19 cellular contexts compared by ENCODE assay signal in genomic region chr3:147359177-147360062, GRCh38. TPM values are rescaled to one million over a fixed set of nuclear protein-coding genes. Genes with fewer than 3 reads are reported as not detected.
"Had no signal": no experiment of that assay in that cellular context is flagged by ENCODE, and none has a peak within 500 bp of the region (broad histone marks: within the 10 kb centered on the region; RNA-seq: fewer than 3 reads in every experiment).

No MANE protein-coding gene starts in this region.

- H3K9me3 Mint-ChIP-seq: T-helper 1 cell treated with Interleukin-12 subunit alpha and Interleukin-12 subunit beta and Interleukin-4 antibody, amounts not matched to agents 30 μg/mL and 1 μg/mL, for 36 hours had no signal

- H3K9me3 ChIP-seq: breast epithelium, gastrocnemius medialis, mucosa of descending colon, pancreas, vagina had no signal

- H3K4me3 ChIP-seq: breast epithelium, gastrocnemius medialis, lung, mucosa of descending colon, pancreas, skin epidermis, tibial artery, vagina had no signal

- H3K4me3 Mint-ChIP-seq: activated CD8-positive, alpha-beta memory T cell treated with anti-CD3 and anti-CD28 coated beads, Interleukin-2, amount 10 ng/mL, durations not matched to agents 7 days and 5 days; activated naive CD8-positive, alpha-beta T cell treated with anti-CD3 and anti-CD28 coated beads for 36 hours; stimulated activated memory B cell treated with anti-CD40 and anti-IgM and Interleukin-4, amounts not matched to agents 10 μg/mL and 1 μg/mL and 100 μg/mL, for 72 hours; T-helper 1 cell treated with Interleukin-12 subunit alpha and Interleukin-12 subunit beta and Interleukin-4 antibody, amounts not matched to agents 30 μg/mL and 1 μg/mL, for 36 hours had no signal

- H3K36me3 Mint-ChIP-seq: activated naive CD8-positive, alpha-beta T cell treated with anti-CD3 and anti-CD28 coated beads for 36 hours; stimulated activated memory B cell treated with anti-CD40 and anti-IgM and Interleukin-4, amounts not matched to agents 10 μg/mL and 1 μg/mL and 100 μg/mL, for 72 hours had no signal

- H3K27ac ChIP-seq: breast epithelium, gastrocnemius medialis, pancreas, skin epidermis, tibial artery, vagina had no signal

- FAIRE-seq: pancreas, TTC549 had no signal

- H3K36me3 ChIP-seq: breast epithelium, gastrocnemius medialis, pancreas, tibial artery, vagina had no signal

- H3K4me1 Mint-ChIP-seq: activated CD8-positive, alpha-beta memory T cell treated with anti-CD3 and anti-CD28 coated beads, Interleukin-2, amount 10 ng/mL, durations not matched to agents 7 days and 5 days; activated naive CD8-positive, alpha-beta T cell treated with anti-CD3 and anti-CD28 coated beads for 36 hours; immature natural killer cell; stimulated activated memory B cell treated with anti-CD40 and anti-IgM and Interleukin-4, amounts not matched to agents 10 μg/mL and 1 μg/mL and 100 μg/mL, for 72 hours had no signal

- H3K27ac Mint-ChIP-seq: activated CD8-positive, alpha-beta memory T cell treated with anti-CD3 and anti-CD28 coated beads, Interleukin-2, amount 10 ng/mL, durations not matched to agents 7 days and 5 days; activated naive CD8-positive, alpha-beta T cell treated with anti-CD3 and anti-CD28 coated beads for 36 hours; immature natural killer cell; stimulated activated memory B cell treated with anti-CD40 and anti-IgM and Interleukin-4, amounts not matched to agents 10 μg/mL and 1 μg/mL and 100 μg/mL, for 72 hours; T-helper 1 cell treated with Interleukin-12 subunit alpha and Interleukin-12 subunit beta and Interleukin-4 antibody, amounts not matched to agents 30 μg/mL and 1 μg/mL, for 36 hours had no signal

- H3K4me1 ChIP-seq: breast epithelium, pancreas, vagina had no signal

- DNase-seq: activated CD4-positive, alpha-beta T cell treated with anti-CD3 and anti-CD28 coated beads, Interleukin-2, amount 50 U/mL, for 48 hours; activated CD4-positive, CD25-positive, alpha-beta regulatory T cell; activated CD8-positive, alpha-beta memory T cell treated with anti-CD3 and anti-CD28 coated beads, Interleukin-2, amount 10 ng/mL, durations not matched to agents 7 days and 5 days; activated gamma-delta T cell treated with Interleukin-2 at 50 U/mL for 16 hours; activated naive CD8-positive, alpha-beta T cell treated with anti-CD3 and anti-CD28 coated beads for 36 hours; activated T-cell treated with anti-CD3 and anti-CD28 coated beads, Interleukin-2, amount 50 U/mL, for 48 hours; gastrocnemius medialis; immature natural killer cell; mucosa of descending colon; pancreas; tibial artery had no signal

RNA-seq across cellular contexts. Expression of gene ZIC4, which starts 46.9 kb away (rescaled TPM):
- polyA plus RNA-seq: fibroblast of lung, immature natural killer cell, lung, pancreas had no signal

RNA-seq across cellular contexts. Expression of gene ZIC1, which starts 49.7 kb away (rescaled TPM):
- polyA plus RNA-seq: immature natural killer cell, pancreas had no signal
